ENCODE assay signal across 33 cellular contexts in the genomic region with DNA sequence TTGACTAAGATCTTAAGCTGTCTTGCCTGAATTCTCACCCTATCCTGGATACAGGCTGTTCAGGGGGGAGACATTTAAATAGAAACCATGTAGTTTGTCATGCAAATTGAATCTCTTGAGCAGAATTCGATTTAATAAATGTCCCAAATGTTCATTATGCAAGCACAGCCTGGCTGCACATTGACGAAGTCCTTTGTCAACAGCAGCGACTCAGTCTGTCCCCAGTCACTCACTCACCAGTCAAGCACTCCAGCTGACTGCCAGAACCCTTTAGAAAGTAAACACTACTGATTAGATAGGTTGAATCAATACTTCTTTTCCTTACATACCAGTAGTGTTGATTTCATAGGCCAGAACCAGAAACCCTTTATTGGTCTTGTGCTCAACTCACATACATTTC. TPM values are rescaled to one million over a fixed set of nuclear protein-coding genes. Genes with fewer than 3 reads are reported as not detected.
DNase-seq lines count a peak whose midpoint lies in the region; ATAC-seq and TF ChIP-seq lines count a peak whose summit lies in the region.
"Had no signal": no experiment of that assay in that cellular context is flagged by ENCODE, and none has a peak within 500 bp of the region (broad histone marks: within the 10 kb centered on the region; RNA-seq: fewer than 3 reads in every experiment).

No MANE protein-coding gene starts in this region.

- H3K4me3 ChIP-seq in stomach (no peak overlapping the region), smooth muscle cell (no peak overlapping the region), neural progenitor cell (no peak overlapping the region), A673 (ENCODE audit: low read depth, low read length, poor library complexity, severe bottlenecking) (no peak overlapping the region)
- H3K4me3 ChIP-seq: BLaER1, cardiac muscle cell, esophagus muscularis mucosa, left lung had no signal

- TF ChIP-seq CTCF in stomach (IDR thresholded peaks at IDR 0.05) (no peak), smooth muscle cell (IDR thresholded peaks at IDR 0.05; ENCODE audit: borderline replicate concordance, insufficient read depth, poor library complexity, severe bottlenecking) (no peak), neural progenitor cell (IDR thresholded peaks at IDR 0.05) (no peak), A673 (conservative IDR thresholded peaks at IDR 0.05; ENCODE audit: low read depth, low read length) (no peak)

- POLR2A ChIA-PET in A673 (lab: Charles Lee; ENCODE audit: low non-redundant PET) = no interaction called here

- no peaks in the 10 kb centered on the region for H3K27me3 ChIP-seq in stomach
- no peaks in the 10 kb centered on the region for H3K27me3 ChIP-seq in smooth muscle cell (ENCODE audit: low read depth)
- H3K27me3 ChIP-seq in neural progenitor cell = no peaks in the 10 kb centered on the region
- no peaks in the 10 kb centered on the region for H3K27me3 ChIP-seq in A673 (replicated peaks; ENCODE audit: insufficient read depth, low read depth, low read length, poor library complexity)
- H3K27me3 ChIP-seq: BLaER1, cardiac muscle cell, esophagus muscularis mucosa, foreskin keratinocyte, left lung had no signal

- H3K9ac ChIP-seq in smooth muscle cell (ENCODE audit: low read depth) (no peak overlapping the region), neural progenitor cell (no peak overlapping the region)
- H3K9ac ChIP-seq: BLaER1 had no signal

- H3K27ac Mint-ChIP-seq in neural progenitor cell = no peak overlapping the region
- H3K27ac Mint-ChIP-seq: activated naive CD8-positive, alpha-beta T cell treated with anti-CD3 and anti-CD28 coated beads for 36 hours; immature natural killer cell; natural killer cell; stimulated activated effector memory CD8-positive, alpha-beta T cell treated with anti-CD3 and anti-CD28 coated beads, Interleukin-12 subunit alpha, Interleukin-12 subunit beta, amount 100 ng/mL, for 72 hours; T-helper 2 cell treated with Interferon-gamma antibody and Interleukin-4, amounts not matched to agents 5 μg/mL and 100 μg/mL, for 36 hours had no signal

- no peak overlapping the region for H3K4me3 Mint-ChIP-seq in neural progenitor cell
- H3K4me3 Mint-ChIP-seq: activated naive CD8-positive, alpha-beta T cell treated with anti-CD3 and anti-CD28 coated beads for 36 hours; immature natural killer cell; natural killer cell; stimulated activated effector memory CD8-positive, alpha-beta T cell treated with anti-CD3 and anti-CD28 coated beads, Interleukin-12 subunit alpha, Interleukin-12 subunit beta, amount 100 ng/mL, for 72 hours; T-helper 2 cell treated with Interferon-gamma antibody and Interleukin-4, amounts not matched to agents 5 μg/mL and 100 μg/mL, for 36 hours had no signal

- H3K27ac ChIP-seq in stomach (no peak overlapping the region), smooth muscle cell (ENCODE audit: low read depth) (no peak overlapping the region), neural progenitor cell (no peak overlapping the region), A673 (ENCODE audit: low read depth, low read length, poor library complexity, severe bottlenecking) (no peak overlapping the region)
- H3K27ac ChIP-seq: BLaER1, cardiac muscle cell, esophagus muscularis mucosa, foreskin keratinocyte, left lung, RWPE1 had no signal

- H3K4me2 ChIP-seq in smooth muscle cell (no peak overlapping the region), neural progenitor cell (no peak overlapping the region)
- H3K4me2 ChIP-seq: BLaER1 had no signal

- no TSS peak for BruUV-seq in A673 (replicated peaks; lab: Mats Ljungman, UMichigan)

- H3K27me3 Mint-ChIP-seq in neural progenitor cell (ENCODE audit: insufficient read depth, low read depth) = no peaks in the 10 kb centered on the region

- peaks cover 43% of the 10 kb centered on the region for H3K36me3 Mint-ChIP-seq in neural progenitor cell
- H3K36me3 Mint-ChIP-seq: activated naive CD8-positive, alpha-beta T cell treated with anti-CD3 and anti-CD28 coated beads for 36 hours; immature natural killer cell; natural killer cell; stimulated activated effector memory CD8-positive, alpha-beta T cell treated with anti-CD3 and anti-CD28 coated beads, Interleukin-12 subunit alpha, Interleukin-12 subunit beta, amount 100 ng/mL, for 72 hours had no signal

- H3K9me3 ChIP-seq in stomach = no peaks in the 10 kb centered on the region
- H3K9me3 ChIP-seq in smooth muscle cell (replicated peaks; ENCODE audit: low read depth) = no peaks in the 10 kb centered on the region
- no peaks in the 10 kb centered on the region for H3K9me3 ChIP-seq in neural progenitor cell (ENCODE audit: low read depth)
- no peaks in the 10 kb centered on the region for H3K9me3 ChIP-seq in A673 (ENCODE audit: low read depth, low read length, poor library complexity, severe bottlenecking)
- H3K9me3 ChIP-seq: BLaER1, esophagus muscularis mucosa, left lung had no signal

- H3K4me1 ChIP-seq in stomach = peaks cover 8 to 18% (median 10%) of the 10 kb centered on the region in 4 donors
- H3K4me1 ChIP-seq in smooth muscle cell (ENCODE audit: low read depth) = peaks cover 3% of the 10 kb centered on the region
- H3K4me1 ChIP-seq in neural progenitor cell = peaks cover 17% of the 10 kb centered on the region
- no peaks in the 10 kb centered on the region for H3K4me1 ChIP-seq in A673 (ENCODE audit: insufficient read depth, low read length, poor library complexity, severe bottlenecking)
- H3K4me1 ChIP-seq: BLaER1, esophagus muscularis mucosa, foreskin keratinocyte, left lung had no signal

- H3K79me2 ChIP-seq in smooth muscle cell (ENCODE audit: low read depth) (no peaks in the 10 kb centered on the region), neural progenitor cell (ENCODE audit: low read depth) (peaks cover 16% of the 10 kb centered on the region)

- H2AFZ ChIP-seq in smooth muscle cell (ENCODE audit: low read depth) = no peak overlapping the region
- no peak overlapping the region for H2AFZ ChIP-seq in neural progenitor cell (replicated peaks)

- H3K36me3 ChIP-seq in stomach (no peaks in the 10 kb centered on the region), smooth muscle cell (ENCODE audit: low read depth) (no peaks in the 10 kb centered on the region), neural progenitor cell (no peaks in the 10 kb centered on the region), A673 (ENCODE audit: insufficient read depth, low read length, poor library complexity, severe bottlenecking) (no peaks in the 10 kb centered on the region)
- H3K36me3 ChIP-seq: BLaER1, cardiac muscle cell, esophagus muscularis mucosa, left lung had no signal

- DNase-seq in Right ventricle myocardium superior (no peak), left ventricle myocardium superior (no peak), NCI-H510A (lab: John Stamatoyannopoulos, UW) (peak; percentile 40), kidney tubule cell (ENCODE audit: low spot score) (peak; percentile 32), stomach (peak; percentile 70), smooth muscle cell (lab: John Stamatoyannopoulos, UW; ENCODE audit: unreplicated experiment) (no peak), neural progenitor cell (ENCODE audit: low spot score) (no peak), A673 (ENCODE audit: low spot score) (no peak)
- DNase-seq: activated CD4-positive, alpha-beta T cell treated with anti-CD3 and anti-CD28 coated beads for 4 hours; activated CD8-positive, alpha-beta memory T cell treated with anti-CD3 and anti-CD28 coated beads for 24 hours; activated effector memory CD4-positive, alpha-beta T cell treated with Interleukin-2 at 50 U/mL for 16 hours; activated naive CD8-positive, alpha-beta T cell treated with anti-CD3 and anti-CD28 coated beads for 36 hours; aorta; cortex of kidney; foreskin keratinocyte; hippocampal formation; immature natural killer cell; left lung; midbrain; natural killer cell; NCI-H1436; NCI-H2107; NCI-H524; stimulated activated CD4-positive, alpha-beta T cell treated with anti-CD3 and anti-CD28 coated beads, Interleukin-12 subunit alpha, Interleukin-12 subunit beta, amount 100 ng/mL, for 4 hours; stimulated activated CD4-positive, alpha-beta T cell treated with anti-CD3 and anti-CD28 coated beads, Interleukin-4, amount 100 ng/mL, for 1 hour had no signal

- H4K20me1 ChIP-seq in smooth muscle cell (ENCODE audit: low read depth) = no peaks in the 10 kb centered on the region
- H4K20me1 ChIP-seq in neural progenitor cell (ENCODE audit: low read depth) = no peaks in the 10 kb centered on the region
- H4K20me1 ChIP-seq: BLaER1 had no signal

- WGBS in stomach, 5 donors = 18 to 30% (median 20%) methylated on average over 3 of the region's 3 CpGs
- 31% methylated on average over 3 of the region's 3 CpGs for WGBS in smooth muscle cell (ENCODE audit: low lambda C conversion rate)

- intact Hi-C loops in Right ventricle myocardium superior (cut with DNase I) = no loop called here
- intact Hi-C loops in left ventricle myocardium superior (cut with micrococcal nuclease) = no loop called here
- intact Hi-C loops in stomach (cut with DNase I; ENCODE audit: low total_unique reads) = no loop called here
- intact Hi-C loops in A673 (cut with micrococcal nuclease; ENCODE audit: unreplicated experiment) = no loop called here

- ATAC-seq in Right ventricle myocardium superior (ENCODE audit: poor library complexity) (peak; percentile 73), left ventricle myocardium superior (no peak)
- ATAC-seq: foreskin keratinocyte; HCT116; left lung; natural killer cell; stimulated activated effector memory CD8-positive, alpha-beta T cell treated with anti-CD3 and anti-CD28 coated beads, Interleukin-12 subunit alpha, Interleukin-12 subunit beta, amount 100 ng/mL, for 72 hours had no signal

- TF ChIP-seq POLR2A in stomach (IDR thresholded peaks at IDR 0.05) = no peak

- H3K4me1 Mint-ChIP-seq in neural progenitor cell = peaks cover 14% of the 10 kb centered on the region
- H3K4me1 Mint-ChIP-seq: activated naive CD8-positive, alpha-beta T cell treated with anti-CD3 and anti-CD28 coated beads for 36 hours; immature natural killer cell; natural killer cell; stimulated activated effector memory CD8-positive, alpha-beta T cell treated with anti-CD3 and anti-CD28 coated beads, Interleukin-12 subunit alpha, Interleukin-12 subunit beta, amount 100 ng/mL, for 72 hours had no signal

- H3F3A ChIP-seq in smooth muscle cell (ENCODE audit: low read depth) = no peaks in the 10 kb centered on the region
- H3F3A ChIP-seq in neural progenitor cell (ENCODE audit: low read depth) = no peaks in the 10 kb centered on the region

- CTCF ChIA-PET in A673 (lab: Charles Lee) = no interaction called here

- peaks cover 6% of the 10 kb centered on the region for H3K9me3 Mint-ChIP-seq in neural progenitor cell
- H3K9me3 Mint-ChIP-seq: T-helper 2 cell treated with Interferon-gamma antibody and Interleukin-4, amounts not matched to agents 5 μg/mL and 100 μg/mL, for 36 hours had no signal

- TF ChIP-seq EP300 in stomach (IDR thresholded peaks at IDR 0.05) = no peak

RNA-seq across cellular contexts. Expression of a gene that starts 27.5 kb away (rescaled TPM):
- total RNA-seq in Right ventricle myocardium superior (3.1 TPM), left ventricle myocardium superior (2.6 TPM), stomach (1 to 10 TPM in 2 of 5 donors, under 1 TPM in 1, not detected in 2; 0.29 to 9.2 (median 2.3) TPM), smooth muscle cell (5.9 and 6.7 TPM in 2 replicates), neural progenitor cell (ENCODE audit: low replicate concordance) (17.9 and 18.0 TPM in 2 replicates), A673 (2021) (3.6 and 4.1 TPM in 2 replicates)
- polyA plus RNA-seq in stomach (under 1 TPM; 0.30 to 0.31 (median 0.31) TPM), smooth muscle cell (1.5 and 5.3 TPM in 2 replicates)
- total RNA-seq: activated naive CD8-positive, alpha-beta T cell treated with anti-CD3 and anti-CD28 coated beads for 36 hours; foreskin keratinocyte; HT1080; natural killer cell had no signal
- polyA plus RNA-seq: cardiac muscle cell, foreskin keratinocyte, immature natural killer cell had no signal

Comparison
In these comparisons a context has a peak if more than half of its experiments do, and no peak if none do; other contexts are left out.
1. DNase-seq: peak in NCI-H510A (single experiment), kidney tubule cell (single experiment) and stomach (single experiment); none in Right ventricle myocardium superior (single experiment), left ventricle myocardium superior (single experiment), smooth muscle cell (single experiment), neural progenitor cell (single experiment) and A673 (single experiment).